Comparison of ENCODE assay signal across 26 cellular contexts in genomic region chr1:46405204-46405555, GRCh38. TPM values are rescaled to one million over a fixed set of nuclear protein-coding genes. Genes with fewer than 3 reads are reported as not detected.
"Had no signal": no experiment of that assay in that cellular context is flagged by ENCODE, and none has a peak within 500 bp of the region (broad histone marks: within the 10 kb centered on the region; RNA-seq: fewer than 3 reads in every experiment).

No MANE protein-coding gene starts in this region.

- H3K4me2 ChIP-seq: smooth muscle cell had no signal

- H3K27ac ChIP-seq: coronary artery, left ventricle myocardium inferior, lower lobe of right lung, parathyroid adenoma, right lobe of liver, stomach, thoracic aorta, upper lobe of left lung, uterus had no signal

- H3K9me3 ChIP-seq: left ventricle myocardium inferior, lower lobe of right lung, right lobe of liver, stomach, thoracic aorta, tibial nerve, upper lobe of left lung, uterus had no signal

- H2AFZ ChIP-seq: parathyroid adenoma had no signal

- H3K4me1 ChIP-seq: uterus had no signal

- H3K36me3 ChIP-seq: thoracic aorta, uterus had no signal

- H3K4me3 ChIP-seq: coronary artery, left ventricle myocardium inferior, lower lobe of right lung, right lobe of liver, smooth muscle cell, stomach, thoracic aorta, tibial nerve, upper lobe of left lung, uterus had no signal

- H3K79me2 ChIP-seq: parathyroid adenoma had no signal

- DNase-seq: dermis blood vessel endothelial cell; effector memory CD8-positive, alpha-beta T cell; erythroblast; hypothalamus; immature natural killer cell; kidney glomerular epithelial cell; left colon; left ventricle myocardium inferior; lower lobe of right lung; naive thymus-derived CD8-positive, alpha-beta T cell; nephron progenitor cell; right lobe of liver; stimulated activated CD4-positive, alpha-beta T cell treated with anti-CD3 and anti-CD28 coated beads, Interleukin-12 subunit alpha, Interleukin-12 subunit beta, amount 100 ng/mL, for 4 hours; stimulated activated CD4-positive, alpha-beta T cell treated with anti-CD3 and anti-CD28 coated beads, Interleukin-1b, Interleukin-23, amount 100 ng/mL, for 48 hours; stimulated activated CD4-positive, alpha-beta T cell treated with anti-CD3 and anti-CD28 coated beads, Interleukin-4, amount 100 ng/mL, for 1 hour; stimulated activated naive CD4-positive, alpha-beta T cell treated with Interleukin-2 at 50 U/mL for 16 hours; stomach; upper lobe of left lung; uterus had no signal

- H3K27me3 ChIP-seq: right lobe of liver, stomach, tibial nerve, upper lobe of left lung, uterus had no signal

- H3K9ac ChIP-seq: parathyroid adenoma had no signal

- ATAC-seq: effector memory CD8-positive, alpha-beta T cell; left colon; lower lobe of right lung; naive thymus-derived CD8-positive, alpha-beta T cell; stimulated activated effector memory CD8-positive, alpha-beta T cell treated with anti-CD3 and anti-CD28 coated beads, Interleukin-12 subunit alpha, Interleukin-12 subunit beta, amount 100 ng/mL, for 72 hours had no signal

RNA-seq across cellular contexts. Expression of gene FAAH, which starts 11.1 kb away (rescaled TPM):
- total RNA-seq: myocyte had no signal
